Comparison of ENCODE assay signal across 1 cellular context in the genomic region with DNA sequence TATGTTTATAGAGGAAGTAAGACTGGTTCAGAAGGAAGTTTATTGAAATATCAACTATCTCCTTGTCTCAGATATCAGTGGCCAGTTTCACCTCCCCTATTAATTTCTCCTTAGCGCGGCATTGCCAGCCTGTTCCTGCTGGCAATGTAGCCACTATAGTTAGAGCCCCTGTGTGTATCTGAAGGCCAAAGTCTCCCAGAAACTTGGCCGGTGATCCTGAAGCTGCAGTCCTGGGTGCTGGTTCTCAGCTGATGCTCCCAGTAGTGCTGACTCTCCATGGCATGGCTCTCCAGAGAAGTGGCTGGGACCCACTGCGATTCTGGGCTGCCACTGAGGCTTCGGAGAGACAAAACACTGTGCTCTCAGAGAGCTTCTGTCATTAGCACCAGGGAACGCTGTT.
TF ChIP-seq lines count a peak whose summit lies in the region.

No MANE protein-coding gene starts in this region.

TF ChIP-seq in H1, 55 proteins besides CTCF, POLR2A, EP300 and RAD21 (continued from another document):
- TF ChIP-seq NANOG (IDR thresholded peaks at IDR 0.05; ENCODE audit: insufficient read depth, low read depth, low read length, poor library complexity, severe bottlenecking) (no peak), CREB1 (IDR thresholded peaks at IDR 0.05) (no peak), NRF1 (IDR thresholded peaks at IDR 0.05; ENCODE audit: low read depth, low read length) (no peak), POU5F1 (IDR thresholded peaks at IDR 0.05; ENCODE audit: low read depth, low read length) (no peak), BCL11A (IDR thresholded peaks at IDR 0.05; ENCODE audit: low read depth in 2 of 2, low read length in 2 of 2) (no peak), KDM1A (IDR thresholded peaks at IDR 0.05; ENCODE audit: borderline replicate concordance, low read length) (no peak), SUZ12 (IDR thresholded peaks at IDR 0.05; ENCODE audit: low read length) (no peak), KDM5A (IDR thresholded peaks at IDR 0.05; ENCODE audit: low read length) (no peak), SAP30 (IDR thresholded peaks at IDR 0.05; ENCODE audit: insufficient read depth, insufficient replicate concordance, low read length) (no peak), TCF12 (IDR thresholded peaks at IDR 0.05; ENCODE audit: low read depth, low read length) (no peak)
- TF ChIP-seq, protein P1, sequence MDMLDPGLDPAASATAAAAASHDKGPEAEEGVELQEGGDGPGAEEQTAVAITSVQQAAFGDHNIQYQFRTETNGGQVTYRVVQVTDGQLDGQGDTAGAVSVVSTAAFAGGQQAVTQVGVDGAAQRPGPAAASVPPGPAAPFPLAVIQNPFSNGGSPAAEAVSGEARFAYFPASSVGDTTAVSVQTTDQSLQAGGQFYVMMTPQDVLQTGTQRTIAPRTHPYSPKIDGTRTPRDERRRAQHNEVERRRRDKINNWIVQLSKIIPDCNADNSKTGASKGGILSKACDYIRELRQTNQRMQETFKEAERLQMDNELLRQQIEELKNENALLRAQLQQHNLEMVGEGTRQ (IDR thresholded peaks at IDR 0.05; ENCODE audit: low read length): no peak
